In genomic region chr3:42262525-42262924, GRCh38 we compare ENCODE assay signal across 15 cellular contexts. TPM values are rescaled to one million over a fixed set of nuclear protein-coding genes. Genes with fewer than 3 reads are reported as not detected.
DNase-seq lines count a peak whose midpoint lies in the region; ATAC-seq, FAIRE-seq and TF ChIP-seq lines count a peak whose summit lies in the region.
"Had no signal": no experiment of that assay in that cellular context is flagged by ENCODE, and none has a peak within 500 bp of the region (broad histone marks: within the 10 kb centered on the region; RNA-seq: fewer than 3 reads in every experiment).

No MANE protein-coding gene starts in this region.

- no peak overlapping the region for H4K91ac ChIP-seq in IMR-90 (ENCODE audit: insufficient read depth, low read depth, low read length)

- H3K27ac ChIP-seq in IMR-90 (ENCODE audit: insufficient read depth, low read length) (no peak overlapping the region), K562 (ENCODE audit: extremely low read depth, low read depth, low read length) (no peak overlapping the region), keratinocyte (ENCODE audit: control insufficient read depth, insufficient read depth, low read length) (peak overlapping the region; percentile 0)
- H3K27ac ChIP-seq: C4-2B, hepatocyte had no signal

- dilution Hi-C loops in IMR-90 (cut with HindIII; ENCODE audit: low sequenced_read_pairs, unreplicated experiment) = no loop called here
- dilution Hi-C loops in keratinocyte (cut with MboI; ENCODE audit: extremely low pct_ligation_motif_present, low sequenced_read_pairs) = loop anchor here (25.0 kb wide), 2 partner anchors 100 to 175 kb away; no protein-coding TSS in a partner anchor

- DNase-seq in AG20443 (ENCODE audit: low spot score) = peak; percentile 62
- peak; percentile 80 for DNase-seq in IMR-90
- no peak for DNase-seq in K562 (ENCODE audit: extremely low read depth in 1 of 4, low spot score in 3 of 4)
- DNase-seq in keratinocyte (ENCODE audit: low read depth, low spot score) = peak; percentile 81
- DNase-seq in iPS-NIHi7 (ENCODE audit: extremely low spot score) = no peak
- no peak for DNase-seq in stimulated activated effector memory CD8-positive, alpha-beta T cell treated with anti-CD3 and anti-CD28 coated beads, Interleukin-12 subunit alpha, Interleukin-12 subunit beta, amount 100 ng/mL, for 72 hours (ENCODE audit: low spot score in 2 of 2)
- DNase-seq in activated CD4-positive, alpha-beta T cell treated with anti-CD3 and anti-CD28 coated beads for 48 hours = no peak
- DNase-seq: activated B cell treated with CpG ODN at 0.5 μM for 24 hours; SHP77 treated with DMSO at 0.1 percent for 48 hours; stimulated activated CD8-positive, alpha-beta memory T cell treated with anti-CD3 and anti-CD28 coated beads, Interleukin-4, amount 100 ng/mL, for 48 hours had no signal

- no peak for TF ChIP-seq EP300 in K562 (IDR thresholded peaks at IDR 0.05; ENCODE audit: low read length)

- no peak overlapping the region for H3K4me2 ChIP-seq in IMR-90 (ENCODE audit: low read depth, low read length)
- H3K4me2 ChIP-seq in K562 (ENCODE audit: insufficient read depth, low read length) = no peak overlapping the region
- peak overlapping the region; percentile 83 for H3K4me2 ChIP-seq in keratinocyte (ENCODE audit: control insufficient read depth, extremely low read depth, insufficient read depth, low read depth, low read length)

- H3K23ac ChIP-seq in IMR-90 (ENCODE audit: low read depth, low read length) = no peak overlapping the region

- no peaks in the 10 kb centered on the region for H3K79me1 ChIP-seq in IMR-90 (ENCODE audit: low read depth in 1 of 2, low read length in 2 of 2)

- H3K27me3 ChIP-seq in IMR-90 (ENCODE audit: control insufficient read depth, insufficient read depth, low read length) = peaks cover 39% of the 10 kb centered on the region
- H3K27me3 ChIP-seq in K562 (ENCODE audit: control insufficient read depth in 2 of 2, insufficient read depth in 2 of 2, low read length in 2 of 2) = peaks cover 39 to 41% of the 10 kb centered on the region in 2 experiments; a peak in 3 of 5 replicates
- peaks cover 25% of the 10 kb centered on the region for H3K27me3 ChIP-seq in keratinocyte (ENCODE audit: control insufficient read depth, extremely low read depth, insufficient read depth, low read length)

- H3K4me1 ChIP-seq in IMR-90 (ENCODE audit: control insufficient read depth, insufficient read depth, low read length) = no peaks in the 10 kb centered on the region; the same call in 1 of the 2 replicates
- peaks cover 0 to 17% of the 10 kb centered on the region in 2 experiments; a peak in 1 of 5 replicates for H3K4me1 ChIP-seq in K562 (replicated peaks in 1 of 2; ENCODE audit: control insufficient read depth in 2 of 2, insufficient read depth in 2 of 2, low read length in 2 of 2)
- H3K4me1 ChIP-seq in keratinocyte (ENCODE audit: control insufficient read depth, extremely low read depth, insufficient read depth, low read length) = peaks cover 33% of the 10 kb centered on the region

- no peak overlapping the region for H3K4me3 Mint-ChIP-seq in stimulated activated effector memory CD8-positive, alpha-beta T cell treated with anti-CD3 and anti-CD28 coated beads, Interleukin-12 subunit alpha, Interleukin-12 subunit beta, amount 100 ng/mL, for 72 hours
- H3K4me3 Mint-ChIP-seq: activated B cell treated with CpG ODN at 0.5 μM for 24 hours had no signal

- intact Hi-C loops in IMR-90 (cut with micrococcal nuclease) (no loop called here), K562 (cut with micrococcal nuclease) (no loop called here)

- no peak overlapping the region for H2AK5ac ChIP-seq in IMR-90 (ENCODE audit: low read depth, low read length)

- H3K18ac ChIP-seq in IMR-90 (ENCODE audit: low read depth, low read length) = no peak overlapping the region

- no peaks in the 10 kb centered on the region for H3K36me3 Mint-ChIP-seq in stimulated activated effector memory CD8-positive, alpha-beta T cell treated with anti-CD3 and anti-CD28 coated beads, Interleukin-12 subunit alpha, Interleukin-12 subunit beta, amount 100 ng/mL, for 72 hours

- no peak overlapping the region for H4K5ac ChIP-seq in IMR-90 (ENCODE audit: low read depth, low read length)

- H3K56ac ChIP-seq in IMR-90 (ENCODE audit: extremely low read depth, insufficient read depth, low read length) = no peak overlapping the region

- H3K27ac Mint-ChIP-seq in stimulated activated effector memory CD8-positive, alpha-beta T cell treated with anti-CD3 and anti-CD28 coated beads, Interleukin-12 subunit alpha, Interleukin-12 subunit beta, amount 100 ng/mL, for 72 hours = no peak overlapping the region
- H3K27ac Mint-ChIP-seq: activated B cell treated with CpG ODN at 0.5 μM for 24 hours had no signal

- no TSS peak for BruUV-seq in IMR-90 (replicated peaks; lab: Mats Ljungman, UMichigan)
- BruUV-seq in K562 (replicated peaks; lab: Mats Ljungman, UMichigan) = no TSS peak

- H3K4me3 ChIP-seq in IMR-90 (ENCODE audit: insufficient read depth, low read depth, low read length) = no peak overlapping the region
- H3K4me3 ChIP-seq in K562 = no peak overlapping the region
- no peak overlapping the region for H3K4me3 ChIP-seq in keratinocyte (ENCODE audit: control insufficient read depth in 2 of 3, extremely low read depth in 1 of 3, insufficient read depth in 2 of 3, low read depth in 1 of 3, low read length in 3 of 3)
- H3K4me3 ChIP-seq: hepatocyte had no signal

- H3K9me3 Mint-ChIP-seq in stimulated activated effector memory CD8-positive, alpha-beta T cell treated with anti-CD3 and anti-CD28 coated beads, Interleukin-12 subunit alpha, Interleukin-12 subunit beta, amount 100 ng/mL, for 72 hours = no peaks in the 10 kb centered on the region

- FAIRE-seq in K562 (lab: Jason Lieb, UNC) = peak; percentile 11
- peak; percentile 95 for FAIRE-seq in keratinocyte (lab: Jason Lieb, UNC)

- no peaks in the 10 kb centered on the region for H3K36me3 ChIP-seq in IMR-90 (ENCODE audit: control insufficient read depth, insufficient read depth, low read length)
- H3K36me3 ChIP-seq in K562 (ENCODE audit: control insufficient read depth, insufficient read depth, low read length) = no peaks in the 10 kb centered on the region
- no peaks in the 10 kb centered on the region for H3K36me3 ChIP-seq in keratinocyte (ENCODE audit: control insufficient read depth in 2 of 2, extremely low read depth in 1 of 2, insufficient read depth in 2 of 2, low read length in 2 of 2)

- H3K9ac ChIP-seq in IMR-90 (ENCODE audit: low read depth, low read length) = no peak overlapping the region
- no peak overlapping the region for H3K9ac ChIP-seq in K562 (ENCODE audit: insufficient read depth in 1 of 2, low read depth in 2 of 2, low read length in 2 of 2)
- H3K9ac ChIP-seq in keratinocyte (ENCODE audit: control insufficient read depth, extremely low read depth, insufficient read depth, low read length) = no peak overlapping the region

- H4K20me1 ChIP-seq in IMR-90 (ENCODE audit: insufficient read depth, low read length) (no peaks in the 10 kb centered on the region; the same call in 1 of the 2 replicates), K562 (replicated peaks; ENCODE audit: control insufficient read depth, insufficient read depth, low read length) (peaks cover 4% of the 10 kb centered on the region; the same call in 1 of the 2 replicates), keratinocyte (ENCODE audit: control insufficient read depth, extremely low read depth, insufficient read depth, low read length) (no peaks in the 10 kb centered on the region)

- CTCF ChIA-PET in IMR-90 (lab: Yijun Ruan, JAX) (interaction anchor here (1.5 kb wide), 1 partner anchor 15 kb away, joined by 4 read pairs; no protein-coding TSS in a partner anchor), K562 (lab: Yijun Ruan, JAX; ENCODE audit: low intra/inter-chr PET ratio) (no interaction called here)

- no peak overlapping the region for H2BK15ac ChIP-seq in IMR-90 (ENCODE audit: low read depth, low read length)

- H2AK9ac ChIP-seq in IMR-90 (replicated peaks; ENCODE audit: low read depth, low read length, poor library complexity) = no peak overlapping the region

- no peak overlapping the region for H2BK20ac ChIP-seq in IMR-90 (ENCODE audit: low read depth, low read length)

- H2AFZ ChIP-seq in IMR-90 (replicated peaks; ENCODE audit: low read length, poor library complexity) (no peak overlapping the region), K562 (ENCODE audit: low read depth, low read length) (no peak overlapping the region), keratinocyte (ENCODE audit: control insufficient read depth, low read length) (no peak overlapping the region)
- H2AFZ ChIP-seq: hepatocyte had no signal

- H3K79me2 ChIP-seq in K562 (ENCODE audit: control insufficient read depth, insufficient read depth, low read length) (no peaks in the 10 kb centered on the region), keratinocyte (ENCODE audit: control insufficient read depth, insufficient read depth, low read length) (no peaks in the 10 kb centered on the region)
- H3K79me2 ChIP-seq: hepatocyte had no signal

- TF ChIP-seq RAD21 in IMR-90 (IDR thresholded peaks at IDR 0.05; ENCODE audit: low read length) = no peak
- TF ChIP-seq RAD21 in K562 (CRISPR knock-in tag; conservative IDR thresholded peaks at IDR 0.05 in 1 of 2, IDR thresholded peaks at IDR 0.05 in 1 of 2) = no peak

- no peak overlapping the region for H2BK5ac ChIP-seq in IMR-90 (ENCODE audit: low read depth, low read length, poor library complexity, severe bottlenecking)

- POLR2A ChIA-PET in IMR-90 (lab: Charles Lee; ENCODE audit: unreplicated experiment) = no interaction called here
- POLR2A ChIA-PET in K562 (lab: Yijun Ruan, JAX) = interaction anchor here (0.7 kb wide), 1 partner anchor 25 kb away, joined by 3 read pairs; no protein-coding TSS in a partner anchor

- no peak overlapping the region for H4K8ac ChIP-seq in IMR-90 (ENCODE audit: low read depth in 2 of 2, low read length in 2 of 2)

- no CpG with 5 or more reads among the region's 2 CpGs for WGBS in IMR-90 (ENCODE audit: extremely low coverage in 2 of 2, insufficient read length in 1 of 2), 2 experiments
- 5% methylated on average over 2 of the region's 2 CpGs for WGBS in K562 (ENCODE audit: insufficient coverage, low coverage, missing lambda C conversion rate)

- in situ Hi-C loops in IMR-90 (cut with MboI; ENCODE audit: low sequenced_read_pairs) = no loop called here
- in situ Hi-C loops in K562 (cut with MboI) = no loop called here

- peaks cover 9% of the 10 kb centered on the region; the same call in 1 of the 2 replicates for H3K9me3 ChIP-seq in IMR-90 (ENCODE audit: control insufficient read depth, insufficient read depth, low read length)
- H3K9me3 ChIP-seq in K562 (replicated peaks; ENCODE audit: control insufficient read depth, insufficient read depth, low read depth, low read length) = no peaks in the 10 kb centered on the region
- peaks cover 2% of the 10 kb centered on the region for H3K9me3 ChIP-seq in keratinocyte (ENCODE audit: control insufficient read depth, low read depth, low read length)

- no peaks in the 10 kb centered on the region; the same call in 1 of the 2 replicates for H3K9me1 ChIP-seq in IMR-90 (ENCODE audit: insufficient read depth, low read length)
- no peaks in the 10 kb centered on the region for H3K9me1 ChIP-seq in K562 (ENCODE audit: control insufficient read depth, insufficient read depth, low read length)
- H3K9me1 ChIP-seq in keratinocyte (ENCODE audit: control insufficient read depth, extremely low read depth, insufficient read depth, low read length) = no peaks in the 10 kb centered on the region

- no peak for TF ChIP-seq CTCF in IMR-90 (conservative IDR thresholded peaks at IDR 0.05; ENCODE audit: low read depth, low read length)
- TF ChIP-seq CTCF in K562 (IDR thresholded peaks at IDR 0.05 in 2 of 3, conservative IDR thresholded peaks at IDR 0.05 in 1 of 3; ENCODE audit: insufficient read depth in 2 of 3, low read depth in 1 of 3, low read length in 3 of 3) = no peak
- no peak for TF ChIP-seq CTCF in keratinocyte (optimal IDR thresholded peaks at IDR 0.05 in 1 of 3, IDR thresholded peaks at IDR 0.05 in 1 of 3, conservative IDR thresholded peaks at IDR 0.05 in 1 of 3; ENCODE audit: extremely low read depth in 1 of 3, insufficient read depth in 2 of 3, low read length in 3 of 3)

- no peak overlapping the region for H3K14ac ChIP-seq in IMR-90 (replicated peaks; ENCODE audit: low read depth, low read length)

- ATAC-seq in IMR-90 (ENCODE audit: low read depth) (peak; percentile 70), K562 (no peak), GM21447 (IDR thresholded peaks at IDR 0.05; ENCODE audit: unreplicated experiment) (no peak)
- ATAC-seq in stimulated activated effector memory CD8-positive, alpha-beta T cell treated with anti-CD3 and anti-CD28 coated beads, Interleukin-12 subunit alpha, Interleukin-12 subunit beta, amount 100 ng/mL, for 72 hours = no peak

- no peak overlapping the region for H3K4ac ChIP-seq in IMR-90 (ENCODE audit: low read depth, low read length)

- no peak overlapping the region for H2BK120ac ChIP-seq in IMR-90 (ENCODE audit: low read depth, low read length)

- H3K4me1 Mint-ChIP-seq in stimulated activated effector memory CD8-positive, alpha-beta T cell treated with anti-CD3 and anti-CD28 coated beads, Interleukin-12 subunit alpha, Interleukin-12 subunit beta, amount 100 ng/mL, for 72 hours = peaks cover 5% of the 10 kb centered on the region

- TF ChIP-seq POLR2A in IMR-90 (IDR thresholded peaks at IDR 0.05; ENCODE audit: low read depth, low read length) = no peak
- TF ChIP-seq POLR2A in K562 (conservative IDR thresholded peaks at IDR 0.05) = no peak

RNA-seq across cellular contexts. Expression of gene CCK, which starts 3.5 kb away (rescaled TPM):
- not detected in 2 replicates for total RNA-seq in IMR-90 (2012; rRNA removed)
- 0.43 TPM in 2 replicates for polyA plus RNA-seq in IMR-90 (2012; rRNA removed)
- polyA plus RNA-seq in IMR-90 (2012; cell fraction: cytosol; rRNA removed) = 1.3 and 1.5 TPM in 2 replicates
- 0.66 and 0.78 TPM in 2 replicates for polyA plus RNA-seq in IMR-90 (2012; cell fraction: nucleus; rRNA removed; ENCODE audit: low replicate concordance)
- not detected in 2 replicates for total RNA-seq in K562 (2011; cell fraction: chromatin; rRNA removed; ENCODE audit: low replicate concordance)
- total RNA-seq in K562 (2011; cell fraction: nucleolus; rRNA removed) = not detected in 2 replicates
- total RNA-seq in K562 (2011; cell fraction: nucleoplasm; rRNA removed) = not detected in 2 replicates
- 0.29 TPM in 1 of 2 replicates, not detected in the other for total RNA-seq in K562 (2014; rRNA removed)
- total RNA-seq in K562 (2014; rRNA removed; fragmentation: Illumina TruSeq; extraction: Trizol) = not detected in 2 replicates
- total RNA-seq in K562 (2015; rRNA removed; fragmentation: Illumina TruSeq; extraction: Trizol) = not detected in 2 replicates
- not detected in 2 replicates for total RNA-seq in K562 (2021)
- not detected in 2 replicates for polyA plus RNA-seq in K562 (2011; rRNA removed)
- polyA plus RNA-seq in K562 (2011; cell fraction: cytosol; rRNA removed) = 0.09 TPM in 1 of 2 replicates, not detected in the other
- not detected in 2 replicates for polyA plus RNA-seq in K562 (2011; cell fraction: nucleus; rRNA removed)
- polyA plus RNA-seq in K562 (2012) = 0.12 TPM in 1 of 2 replicates, not detected in the other
- polyA plus RNA-seq in K562 (2014; fragmentation: Illumina TruSeq; extraction: Trizol) = not detected in 2 replicates
- polyA plus RNA-seq in K562 (2014; fragmentation: Nextera tagmentation; extraction: Ambion mirVana) = not detected
- not detected in 2 replicates for polyA plus RNA-seq in K562 (2014; rRNA removed)
- polyA minus RNA-seq in K562 (2011; rRNA and poly(A)+ RNA removed) = not detected in 2 replicates
- not detected in 2 replicates for polyA minus RNA-seq in K562 (2011; cell fraction: cytosol; rRNA and poly(A)+ RNA removed)
- polyA minus RNA-seq in K562 (2011; cell fraction: nucleus; rRNA and poly(A)+ RNA removed) = not detected in 2 replicates
- 5.7 to 8.2 TPM (median 7.2 TPM) in 3 replicates for polyA plus RNA-seq in keratinocyte
- 4.6 TPM for polyA plus RNA-seq in keratinocyte (2011; ENCODE audit: low read depth)
- 4.5 and 10.5 TPM in 2 replicates for polyA plus RNA-seq in keratinocyte (2011; cell fraction: cytosol; rRNA removed)
- polyA plus RNA-seq in keratinocyte (2011; cell fraction: nucleus; rRNA removed) = 5.2 and 5.5 TPM in 2 replicates
- polyA plus RNA-seq in keratinocyte (2012; ENCODE audit: low replicate concordance) = 4.1 and 6.9 TPM in 2 replicates
- 0.93 to 8.0 TPM (median 1.2 TPM) in 3 replicates for polyA minus RNA-seq in keratinocyte
- 5.2 TPM for polyA minus RNA-seq in keratinocyte (2011; cell fraction: cytosol; rRNA and poly(A)+ RNA removed)
- not detected in 2 replicates for polyA minus RNA-seq in keratinocyte (2011; cell fraction: nucleus; rRNA and poly(A)+ RNA removed)
- total RNA-seq: activated B cell treated with CpG ODN at 0.5 μM for 24 hours, lung microvascular endothelial cell, osteocyte had no signal
- polyA plus RNA-seq: hepatocyte had no signal

Comparison
In these comparisons a context has a peak if more than half of its experiments do, and no peak if none do; other contexts are left out.
1. DNase-seq: peak in AG20443 (single experiment), IMR-90 (single experiment) and keratinocyte (single experiment); none in K562 (0 of 4), iPS-NIHi7 (single experiment), stimulated activated effector memory CD8-positive, alpha-beta T cell treated with anti-CD3 and anti-CD28 coated beads, Interleukin-12 subunit alpha, Interleukin-12 subunit beta, amount 100 ng/mL, for 72 hours (0 of 2) and activated CD4-positive, alpha-beta T cell treated with anti-CD3 and anti-CD28 coated beads for 48 hours (single experiment).